In genomic region chr6:33431880-33432541, GRCh38 we compare ENCODE assay signal across 12 cellular contexts. TPM values are rescaled to one million over a fixed set of nuclear protein-coding genes. Genes with fewer than 3 reads are reported as not detected.
A peak's percentile ranks its signal among the peaks of the same experiment; 100 is the strongest.
DNase-seq lines count a peak whose midpoint lies in the region; ATAC-seq and TF ChIP-seq lines count a peak whose summit lies in the region.
"Had no signal": no experiment of that assay in that cellular context is flagged by ENCODE, and none has a peak within 500 bp of the region (broad histone marks: within the 10 kb centered on the region; RNA-seq: fewer than 3 reads in every experiment).

No MANE protein-coding gene starts in this region.

- H3K27me3 ChIP-seq in iPS-20b (ENCODE audit: insufficient read depth, low read length), result no peaks in the 10 kb centered on the region
- H3K27me3 ChIP-seq in vagina, result no peaks in the 10 kb centered on the region
- H3K27me3 ChIP-seq in psoas muscle (ENCODE audit: insufficient read depth in 3 of 3, low read length in 2 of 3), result no peaks in the 10 kb centered on the region
- H3K27me3 ChIP-seq: gastrocnemius medialis had no signal

- H3K36me3 Mint-ChIP-seq in activated naive CD4-positive, alpha-beta T cell treated with anti-CD3 and anti-CD28 coated beads, Interleukin-2, amount 50 U/mL, for 24 hours, result peaks cover 3% of the 10 kb centered on the region
- H3K36me3 Mint-ChIP-seq in T-helper 17 cell (ENCODE audit: low read depth), result peaks cover 12% of the 10 kb centered on the region

- peaks cover 60% of the 10 kb centered on the region for H3K4me1 Mint-ChIP-seq in activated naive CD4-positive, alpha-beta T cell treated with anti-CD3 and anti-CD28 coated beads, Interleukin-2, amount 50 U/mL, for 24 hours
- peaks cover 60% of the 10 kb centered on the region for H3K4me1 Mint-ChIP-seq in T-helper 17 cell

- H3K9me3 Mint-ChIP-seq in activated naive CD4-positive, alpha-beta T cell treated with anti-CD3 and anti-CD28 coated beads, Interleukin-2, amount 50 U/mL, for 24 hours, result no peaks in the 10 kb centered on the region

- no peak for TF ChIP-seq POLR2A in vagina (IDR thresholded peaks at IDR 0.05)

- H3K9ac ChIP-seq in iPS-20b (ENCODE audit: low read depth, low read length), result peak overlapping the region; percentile 98

- WGBS in psoas muscle, 3 donors, result 62 to 75% (median 74%) methylated on average over 10 to 12 of the region's 12 CpGs

- TF ChIP-seq CTCF in vagina (IDR thresholded peaks at IDR 0.05), result no peak
- no peak for TF ChIP-seq CTCF in psoas muscle (IDR thresholded peaks at IDR 0.05)

- peaks cover 34% of the 10 kb centered on the region for H3K36me3 ChIP-seq in iPS-20b (ENCODE audit: insufficient read depth, low read depth, low read length)
- peaks cover 0 to 16% of the 10 kb centered on the region in 2 donors for H3K36me3 ChIP-seq in vagina
- H3K36me3 ChIP-seq in psoas muscle (ENCODE audit: insufficient read depth in 1 of 2, low read depth in 1 of 2), result peaks cover 0 to 17% of the 10 kb centered on the region in 2 donors
- H3K36me3 ChIP-seq: neutrophil had no signal

- intact Hi-C loops in vagina (cut with DNase I) (no loop called here), psoas muscle (cut with DNase I) (no loop called here)

- H3K4me1 ChIP-seq in iPS-20b (ENCODE audit: insufficient read depth, low read length) (peaks cover 54% of the 10 kb centered on the region), vagina (peaks cover 58% of the 10 kb centered on the region), psoas muscle (peaks cover 8% of the 10 kb centered on the region)

- ATAC-seq in T-helper 17 cell (no peak), psoas muscle (no peak), HG03442 (IDR thresholded peaks at IDR 0.05; ENCODE audit: unreplicated experiment) (no peak), HG02610 (IDR thresholded peaks at IDR 0.05; ENCODE audit: unreplicated experiment) (no peak)
- ATAC-seq: gastrocnemius medialis had no signal

- H3K4me3 ChIP-seq in iPS-20b (ENCODE audit: low read length) (peak overlapping the region; percentile 75), vagina (peak overlapping the region in 1 of 2 donors; percentile 0), psoas muscle (no peak overlapping the region)
- H3K4me3 ChIP-seq: gastrocnemius medialis had no signal

- peak overlapping the region; percentile 100 for H3K27ac ChIP-seq in iPS-20b (ENCODE audit: low read length)
- H3K27ac ChIP-seq in vagina, result peak overlapping the region; percentile 37
- no peak overlapping the region for H3K27ac ChIP-seq in psoas muscle
- H3K27ac ChIP-seq: gastrocnemius medialis, neutrophil had no signal

- peak overlapping the region; percentile 76 for H3K4me3 Mint-ChIP-seq in activated naive CD4-positive, alpha-beta T cell treated with anti-CD3 and anti-CD28 coated beads, Interleukin-2, amount 50 U/mL, for 24 hours
- peak overlapping the region; percentile 79 for H3K4me3 Mint-ChIP-seq in T-helper 17 cell

- H3K9me3 ChIP-seq in T-helper 17 cell (ENCODE audit: control insufficient read depth, low read length, poor library complexity, severe bottlenecking), result no peaks in the 10 kb centered on the region
- H3K9me3 ChIP-seq in iPS-20b (ENCODE audit: insufficient read depth, low read depth, low read length), result no peaks in the 10 kb centered on the region
- no peaks in the 10 kb centered on the region for H3K9me3 ChIP-seq in vagina
- H3K9me3 ChIP-seq in psoas muscle, result no peaks in the 10 kb centered on the region
- H3K9me3 ChIP-seq: Caco-2, gastrocnemius medialis, neutrophil had no signal

- H3K27me3 Mint-ChIP-seq in activated naive CD4-positive, alpha-beta T cell treated with anti-CD3 and anti-CD28 coated beads, Interleukin-2, amount 50 U/mL, for 24 hours, result no peaks in the 10 kb centered on the region
- no peaks in the 10 kb centered on the region for H3K27me3 Mint-ChIP-seq in T-helper 17 cell

- DNase-seq in activated naive CD4-positive, alpha-beta T cell treated with Interleukin-2 at 50 U/mL for 16 hours, result no peak
- DNase-seq in T-helper 17 cell (no peak), vagina (ENCODE audit: extremely low spot score in 2 of 2) (no peak), psoas muscle (no peak)
- DNase-seq: Caco-2, gastrocnemius medialis, NCI-H524 had no signal

- H3K27ac Mint-ChIP-seq in activated naive CD4-positive, alpha-beta T cell treated with anti-CD3 and anti-CD28 coated beads, Interleukin-2, amount 50 U/mL, for 24 hours, result peak overlapping the region; percentile 81
- H3K27ac Mint-ChIP-seq in T-helper 17 cell, result peak overlapping the region; percentile 100

RNA-seq across cellular contexts. Expression of gene SYNGAP1, which starts 12.1 kb away (rescaled TPM):
- total RNA-seq in T-helper 17 cell, result 10 to 100 TPM; 82.3 to 83.9 TPM
- 16.0 TPM for total RNA-seq in vagina
- 1 to 10 TPM; 1.9 to 4.3 (median 2.2) TPM for total RNA-seq in psoas muscle
- 1 to 10 TPM in 2 of 3 donors, under 1 TPM in 1; 0.70 to 2.2 (median 1.5) TPM for polyA plus RNA-seq in psoas muscle

RNA-seq across cellular contexts. Expression of gene CUTA, which starts 14.1 kb away (rescaled TPM):
- total RNA-seq in T-helper 17 cell (100 to 1,000 TPM; 195 to 196 TPM), vagina (73.2 TPM), psoas muscle (100 to 1,000 TPM in 2 of 4 donors, 10 to 100 TPM in 2; 75.4 to 121 (median 95.6) TPM)
- polyA plus RNA-seq in psoas muscle, result 100 to 1,000 TPM in 2 of 3 donors, 10 to 100 TPM in 1; 99.9 to 126 (median 125) TPM

RNA-seq across cellular contexts. Expression of gene PHF1, which starts 21.2 kb away (rescaled TPM):
- total RNA-seq in T-helper 17 cell, result 100 to 1,000 TPM; 448 to 472 TPM
- 73.2 TPM for total RNA-seq in vagina
- total RNA-seq in psoas muscle, result 10 to 100 TPM; 40.5 to 57.5 (median 50.5) TPM
- polyA plus RNA-seq in psoas muscle, result 10 to 100 TPM; 65.6 to 84.8 (median 78.3) TPM

RNA-seq across cellular contexts. Expression of gene ZBTB9, which starts 22.4 kb away (rescaled TPM):
- total RNA-seq in T-helper 17 cell (1 to 10 TPM; 3.9 to 4.4 TPM), vagina (1.5 TPM), psoas muscle (1 to 10 TPM; 2.4 to 4.9 (median 3.9) TPM)
- polyA plus RNA-seq in psoas muscle, result 1 to 10 TPM; 1.9 to 5.2 (median 3.7) TPM

RNA-seq across cellular contexts. Expression of gene KIFC1, which starts 40.4 kb away (rescaled TPM):
- total RNA-seq in T-helper 17 cell (1 to 10 TPM; 1.3 to 3.7 TPM), vagina (27.5 TPM), psoas muscle (under 1 TPM in 3 of 4 donors, not detected in 1; 0.17 to 0.27 (median 0.25) TPM)
- 1 to 10 TPM in 1 of 3 donors, under 1 TPM in 2; 0.15 to 1.0 (median 0.19) TPM for polyA plus RNA-seq in psoas muscle
